ENCODE assay signal across 8 cellular contexts in the genomic region with DNA sequence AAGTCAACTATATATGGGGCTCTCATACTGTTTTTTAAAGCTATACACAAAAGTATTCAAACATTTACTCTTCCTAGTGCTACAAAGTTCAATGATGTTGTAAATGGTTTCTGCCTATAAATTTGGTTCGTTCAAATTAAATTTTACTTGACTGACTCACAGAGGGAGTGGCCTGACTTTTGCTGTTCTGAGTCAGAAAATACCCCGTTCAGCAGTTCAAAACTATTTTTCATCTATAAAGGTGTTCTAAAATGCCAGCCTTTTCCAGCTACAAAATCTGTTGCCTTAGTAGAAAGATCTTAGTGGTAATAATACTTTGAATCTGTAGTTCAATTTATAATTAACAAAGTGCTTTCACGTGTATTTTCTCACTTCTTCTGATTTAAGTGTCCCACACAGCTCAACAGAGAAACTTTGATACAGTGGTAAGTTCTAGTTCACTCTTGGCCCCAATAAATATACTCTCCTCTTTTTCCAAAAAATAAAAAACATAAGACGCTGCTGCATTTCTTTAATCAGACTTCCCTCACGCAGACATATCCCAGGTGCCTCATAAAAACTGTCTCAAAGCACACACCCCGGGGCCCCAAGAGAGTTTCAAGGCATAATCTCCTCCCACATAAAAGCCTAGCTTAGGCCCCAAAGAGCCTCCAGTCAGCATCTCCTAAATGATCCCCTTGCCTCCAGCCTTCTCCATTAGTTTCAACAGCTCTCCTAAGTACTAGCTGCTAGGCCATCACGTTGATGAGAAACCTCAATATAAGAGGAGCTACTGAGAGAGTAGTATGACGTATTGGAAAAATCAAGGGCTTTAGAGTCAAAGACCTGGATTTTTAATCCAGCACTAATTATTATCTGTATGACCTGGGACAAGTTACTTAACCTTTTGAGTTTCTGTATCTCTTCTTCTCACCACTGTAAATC. TPM values are rescaled to one million over a fixed set of nuclear protein-coding genes. Genes with fewer than 3 reads are reported as not detected.
DNase-seq lines count a peak whose midpoint lies in the region; ATAC-seq, FAIRE-seq and TF ChIP-seq lines count a peak whose summit lies in the region.

No MANE protein-coding gene starts in this region.

- FAIRE-seq in frontal cortex (lab: Jason Lieb, UNC) = no peak

- H3K9ac ChIP-seq in mucosa of stomach (ENCODE audit: low read length) = peak overlapping the region; percentile 60

- 12 to 17% methylated on average over 8 of the region's 8 CpGs for WGBS in body of pancreas, 2 donors

- no peak for TF ChIP-seq CTCF in body of pancreas (IDR thresholded peaks at IDR 0.05)

- ATAC-seq in body of pancreas = no peak
- ATAC-seq in GM21447 (IDR thresholded peaks at IDR 0.05; ENCODE audit: unreplicated experiment) = no peak
- ATAC-seq in HG03432 (IDR thresholded peaks at IDR 0.05; ENCODE audit: unreplicated experiment) = no peak

- peaks cover 83% of the 10 kb centered on the region for H3K4me1 ChIP-seq in body of pancreas
- peaks cover 67% of the 10 kb centered on the region for H3K4me1 ChIP-seq in mucosa of stomach (ENCODE audit: control insufficient read depth, insufficient read depth, low read length)

- DNase-seq in EH (ENCODE audit: low read depth) (peak; percentile 76), NCI-H2227 treated with DMSO at 0.1 percent for 48 hours (lab: John Stamatoyannopoulos, UW) (peak; percentile 24), body of pancreas (no peak), NCI-H1694 (lab: John Stamatoyannopoulos, UW) (no peak), frontal cortex (ENCODE audit: low spot score in 2 of 2) (no peak)

- H3K36me3 ChIP-seq in body of pancreas (replicated peaks in 1 of 2; ENCODE audit: insufficient read depth in 1 of 2, low read depth in 2 of 2) (no peaks in the 10 kb centered on the region), mucosa of stomach (ENCODE audit: control insufficient read depth, insufficient read depth, low read length) (no peaks in the 10 kb centered on the region)

- H3K4me3 ChIP-seq in body of pancreas = no peak overlapping the region
- no peak overlapping the region for H3K4me3 ChIP-seq in mucosa of stomach (ENCODE audit: low read length)

- TF ChIP-seq POLR2A in body of pancreas (IDR thresholded peaks at IDR 0.05) = no peak

- peak overlapping the region in 3 of 4 donors; percentile 44 to 98 (median 56) for H3K27ac ChIP-seq in body of pancreas

- intact Hi-C loops in body of pancreas (cut with DNase I) = no loop called here

- H3K27me3 ChIP-seq in body of pancreas (no peaks in the 10 kb centered on the region), mucosa of stomach (ENCODE audit: control insufficient read depth, insufficient read depth, low read length) (no peaks in the 10 kb centered on the region)

- H3K9me3 ChIP-seq in body of pancreas = no peaks in the 10 kb centered on the region
- no peaks in the 10 kb centered on the region for H3K9me3 ChIP-seq in mucosa of stomach (ENCODE audit: control insufficient read depth, low read length)

RNA-seq across cellular contexts. Expression of gene PTP4A2, which starts 3.2 kb away (rescaled TPM):
- total RNA-seq in body of pancreas (100 to 1,000 TPM in 1 of 2 donors, 10 to 100 TPM in 1; 79.6 to 103 TPM), frontal cortex (455 TPM)

Comparison
In these comparisons a context has a peak if more than half of its experiments do, and no peak if none do; other contexts are left out.
1. DNase-seq: peak in EH (single experiment) and NCI-H2227 treated with DMSO at 0.1 percent for 48 hours (single experiment); none in body of pancreas (0 of 4), NCI-H1694 (single experiment) and frontal cortex (0 of 2).